ENCODE assay signal across 18 cellular contexts in genomic region chr2:45670646-45671045, GRCh38.
"Had no signal": no experiment of that assay in that cellular context is flagged by ENCODE, and none has a peak within 500 bp of the region (broad histone marks: within the 10 kb centered on the region; RNA-seq: fewer than 3 reads in every experiment).

No MANE protein-coding gene starts in this region.

- H3K27ac ChIP-seq: gastrocnemius medialis, heart right ventricle, right atrium auricular region, sigmoid colon, skin epidermis, suprapubic skin, thyroid gland, upper lobe of right lung had no signal

- ATAC-seq: gastrocnemius medialis, heart right ventricle, left lobe of liver, mucosa of descending colon, natural killer cell, upper lobe of right lung had no signal

- H3K9me3 ChIP-seq: gastrocnemius medialis, heart right ventricle, mucosa of descending colon, right atrium auricular region, sigmoid colon, suprapubic skin, thyroid gland, upper lobe of right lung had no signal

- H3K27me3 ChIP-seq: gastrocnemius medialis, heart right ventricle, right atrium auricular region, sigmoid colon, suprapubic skin, thyroid gland, upper lobe of right lung had no signal

- H3K4me3 ChIP-seq: gastrocnemius medialis, heart right ventricle, mucosa of descending colon, right atrium auricular region, sigmoid colon, skin epidermis, suprapubic skin, thyroid gland, upper lobe of right lung had no signal

- DNase-seq: cerebellar nuclear complex; erythroblast; gastrocnemius medialis; heart right ventricle; hypothalamus; islet precursor cell; mammary epithelial cell; mucosa of descending colon; natural killer cell; sigmoid colon; stimulated activated CD4-positive, alpha-beta T cell treated with anti-CD3 and anti-CD28 coated beads, Interleukin-12 subunit alpha, Interleukin-12 subunit beta, amount 100 ng/mL, for 4 hours; stimulated activated naive CD4-positive, alpha-beta T cell treated with Interleukin-2 at 50 U/mL for 16 hours; thyroid gland; upper lobe of right lung had no signal

- H3K36me3 ChIP-seq: gastrocnemius medialis, heart right ventricle, right atrium auricular region, sigmoid colon, suprapubic skin, thyroid gland, upper lobe of right lung had no signal
